In genomic region chr10:17756557-17757208, GRCh38 we compare ENCODE assay signal across 10 cellular contexts. TPM values are rescaled to one million over a fixed set of nuclear protein-coding genes. Genes with fewer than 3 reads are reported as not detected.
DNase-seq lines count a peak whose midpoint lies in the region; ATAC-seq and TF ChIP-seq lines count a peak whose summit lies in the region.
"Had no signal": no experiment of that assay in that cellular context is flagged by ENCODE, and none has a peak within 500 bp of the region (broad histone marks: within the 10 kb centered on the region; RNA-seq: fewer than 3 reads in every experiment).

No MANE protein-coding gene starts in this region.

- H3K4me3 ChIP-seq in Loucy (ENCODE audit: low read length, poor library complexity, severe bottlenecking), result no peak overlapping the region
- H3K4me3 ChIP-seq: heart left ventricle, thoracic aorta had no signal

- peaks cover 0 to 4% (median 3%) of the 10 kb centered on the region in 3 donors for H3K27me3 Mint-ChIP-seq in immature natural killer cell (ENCODE audit: low read depth in 3 of 3)

- TF ChIP-seq CTCF in Loucy (conservative IDR thresholded peaks at IDR 0.05; ENCODE audit: low read length), result no peak

- no peaks in the 10 kb centered on the region for H3K9me3 Mint-ChIP-seq in immature natural killer cell

- H3K79me2 ChIP-seq in Loucy (ENCODE audit: insufficient read depth, low read length), result no peaks in the 10 kb centered on the region

- H3K4me1 ChIP-seq in Loucy (ENCODE audit: insufficient read depth, low read length, poor library complexity, severe bottlenecking), result peaks cover 7% of the 10 kb centered on the region

- H3K4me2 ChIP-seq in Loucy (ENCODE audit: low read depth, low read length, poor library complexity, severe bottlenecking), result peak overlapping the region; percentile 38

- ATAC-seq in GM18508 (IDR thresholded peaks at IDR 0.05; ENCODE audit: insufficient read depth, unreplicated experiment) (peak; percentile 83), GM21737 (IDR thresholded peaks at IDR 0.05; ENCODE audit: unreplicated experiment) (peak; percentile 98)

- H3K9me3 ChIP-seq in Loucy (ENCODE audit: insufficient read depth, low read depth, low read length), result no peaks in the 10 kb centered on the region
- H3K9me3 ChIP-seq: heart left ventricle, thoracic aorta had no signal

- H3K36me3 ChIP-seq in Loucy (ENCODE audit: insufficient read depth, low read length), result no peaks in the 10 kb centered on the region
- H3K36me3 ChIP-seq: heart left ventricle, thoracic aorta had no signal

- peak; percentile 22 to 38 (median 31) for DNase-seq in immature natural killer cell
- DNase-seq in NCI-H1694 (lab: John Stamatoyannopoulos, UW), result no peak
- DNase-seq in COLO668 (lab: John Stamatoyannopoulos, UW; ENCODE audit: unreplicated experiment), result no peak
- DNase-seq in AML-193 (lab: John Stamatoyannopoulos, UW), result no peak
- no peak for DNase-seq in H4 (ENCODE audit: low spot score)
- DNase-seq: heart left ventricle had no signal

- H4K20me1 ChIP-seq in Loucy (ENCODE audit: insufficient read depth, low read length, poor library complexity, severe bottlenecking), result no peaks in the 10 kb centered on the region

- H3K4me3 Mint-ChIP-seq in immature natural killer cell, result peak overlapping the region; percentile 26 to 72 (median 61)

- no peak overlapping the region for H3K9ac ChIP-seq in Loucy (ENCODE audit: low read depth, low read length, poor library complexity, severe bottlenecking)

- no peaks in the 10 kb centered on the region for H3F3A ChIP-seq in Loucy (ENCODE audit: low read depth)

- H2AFZ ChIP-seq in Loucy (ENCODE audit: low read length), result peak overlapping the region; percentile 45; the same call in 1 of the 2 replicates

- H3K27ac Mint-ChIP-seq in immature natural killer cell, result peak overlapping the region in 4 of 6 donors; percentile 35 to 79 (median 64)

- no peaks in the 10 kb centered on the region for H3K9me2 ChIP-seq in Loucy (replicated peaks; ENCODE audit: low read depth, low read length)

- H3K27me3 ChIP-seq in Loucy (ENCODE audit: insufficient read depth, low read length, poor library complexity, severe bottlenecking), result no peaks in the 10 kb centered on the region
- H3K27me3 ChIP-seq: heart left ventricle had no signal

- peaks cover 9 to 13% of the 10 kb centered on the region in 2 donors for H3K4me1 Mint-ChIP-seq in immature natural killer cell

- H3K36me3 Mint-ChIP-seq in immature natural killer cell, result no peaks in the 10 kb centered on the region

RNA-seq across cellular contexts. Expression of gene TMEM236, which starts 4.7 kb away (rescaled TPM):
- polyA plus RNA-seq in immature natural killer cell, result under 1 TPM in 1 of 3 donors, not detected in 2; 0.07 TPM
- 0.04 TPM in 1 of 2 replicates, not detected in the other for total RNA-seq in H4 (2014; rRNA removed; shearing (Covaris generic))

RNA-seq across cellular contexts. Expression of gene MRC1, which starts 52.5 kb away (rescaled TPM):
- not detected for polyA plus RNA-seq in immature natural killer cell
- not detected in 2 replicates for total RNA-seq in H4 (2014; rRNA removed; shearing (Covaris generic))

Comparison
In these comparisons a context has a peak if more than half of its experiments do, and no peak if none do; other contexts are left out.
1. DNase-seq: peak in immature natural killer cell (3 of 3); none in NCI-H1694 (single experiment), COLO668 (single experiment), AML-193 (0 of 2) and H4 (single experiment).